In genomic region chr17:40340880-40341807, GRCh38 we compare ENCODE assay signal across 8 cellular contexts. TPM values are rescaled to one million over a fixed set of nuclear protein-coding genes. Genes with fewer than 3 reads are reported as not detected.
DNase-seq lines count a peak whose midpoint lies in the region; ATAC-seq and TF ChIP-seq lines count a peak whose summit lies in the region.

No MANE protein-coding gene starts in this region.

- peak; percentile 89 to 92 for ATAC-seq in activated CD4-positive, CD25-positive, alpha-beta regulatory T cell treated with anti-CD3 and anti-CD28 coated beads, Interleukin-2, amount 50 U/mL, for 24 hours

- H3K79me1 ChIP-seq in H9 (ENCODE audit: insufficient read depth, low read depth, low read length, poor library complexity, severe bottlenecking): no peaks in the 10 kb centered on the region

- H3K27ac Mint-ChIP-seq in H9: no peak overlapping the region

- H3K4me2 ChIP-seq in H9 (ENCODE audit: insufficient read depth, insufficient read length, low read length): peak overlapping the region; percentile 78

- peaks cover 90% of the 10 kb centered on the region for H3K27me3 Mint-ChIP-seq in H9 (ENCODE audit: low read depth)

- peaks cover 18% of the 10 kb centered on the region; the same call in 1 of the 2 replicates for H3K27me3 ChIP-seq in H9 (ENCODE audit: insufficient read depth, low read length)

- H2AK5ac ChIP-seq in H9 (ENCODE audit: insufficient read length, low read length): no peak overlapping the region

- WGBS in H9 (ENCODE audit: extremely low coverage, insufficient read length, low lambda C conversion rate): no CpG with 5 or more reads among the region's 55 CpGs

- no peak overlapping the region for H4K8ac ChIP-seq in H9 (replicated peaks; ENCODE audit: insufficient read length, low read depth, low read length)

- H3K4me1 Mint-ChIP-seq in H9: peaks cover 38 to 46% of the 10 kb centered on the region in 2 experiments

- H3K79me2 ChIP-seq in H9 (ENCODE audit: insufficient read depth, low read length): no peaks in the 10 kb centered on the region

- no peak overlapping the region for H2BK120ac ChIP-seq in H9 (ENCODE audit: low read depth, low read length, poor library complexity, severe bottlenecking)

- H3K4ac ChIP-seq in H9 (ENCODE audit: low read depth, low read length): no peak overlapping the region

- no peaks in the 10 kb centered on the region for H3K9me3 Mint-ChIP-seq in H9

- H3K18ac ChIP-seq in H9 (ENCODE audit: insufficient read length, low read depth, low read length): no peak overlapping the region

- no peak overlapping the region for H4K5ac ChIP-seq in H9 (ENCODE audit: insufficient read length, low read depth, low read length)

- no peak overlapping the region for H3T11ph ChIP-seq in H9 (ENCODE audit: low read length)

- H3K9me3 ChIP-seq in H9 (ENCODE audit: control insufficient read depth, low read depth, low read length): no peaks in the 10 kb centered on the region

- no peak overlapping the region; the same call in 1 of the 2 replicates for H3K14ac ChIP-seq in H9 (ENCODE audit: insufficient read depth, low read length)

- H3K23ac ChIP-seq in H9 (ENCODE audit: insufficient read length, low read depth, low read length): no peak overlapping the region

- peaks cover 25% of the 10 kb centered on the region for H3K23me2 ChIP-seq in H9 (ENCODE audit: insufficient read length, low read depth, low read length, poor library complexity, severe bottlenecking)

- H2AFZ ChIP-seq in H9 (ENCODE audit: low read length): no peak overlapping the region

- DNase-seq in ELR (ENCODE audit: low read depth) (peak; percentile 90), H9 (peak; percentile 93), NCI-H146 (lab: John Stamatoyannopoulos, UW) (peak; percentile 78), cerebellar cortex (ENCODE audit: low spot score) (peak; percentile 65), kidney tubule cell (ENCODE audit: low spot score) (peak; percentile 88), NCI-H1048 (lab: John Stamatoyannopoulos, UW) (no peak)
- peak; percentile 64 to 66 for DNase-seq in stimulated activated CD4-positive, alpha-beta T cell treated with anti-CD3 and anti-CD28 coated beads, Interleukin-1b, Interleukin-23, amount 100 ng/mL, for 4 hours (ENCODE audit: low read depth in 2 of 2)

- no peak overlapping the region for H4K91ac ChIP-seq in H9 (ENCODE audit: insufficient read length, low read depth, low read length)

- no peak overlapping the region for H3K56ac ChIP-seq in H9 (ENCODE audit: insufficient read length, low read depth, low read length)

- peaks cover 19% of the 10 kb centered on the region for H3K4me1 ChIP-seq in H9 (ENCODE audit: insufficient read depth, low read length)

- no peak overlapping the region for H2BK12ac ChIP-seq in H9 (ENCODE audit: insufficient read length, low read depth, low read length)

- peak overlapping the region; percentile 69 to 85 for H3K4me3 Mint-ChIP-seq in H9

- H2BK5ac ChIP-seq in H9 (ENCODE audit: insufficient read length, low read length): no peak overlapping the region

- no peak overlapping the region for H2BK20ac ChIP-seq in H9 (ENCODE audit: low read depth, low read length, poor library complexity, severe bottlenecking)

- no peaks in the 10 kb centered on the region for H4K20me1 ChIP-seq in H9 (ENCODE audit: control insufficient read depth, insufficient read depth, insufficient read length)

- no peak overlapping the region for H2BK15ac ChIP-seq in H9 (ENCODE audit: low read depth, low read length)

- no peak overlapping the region for H3K9ac ChIP-seq in H9 (ENCODE audit: extremely low read depth, insufficient read length, low read length)

- TF ChIP-seq CTCF in H9 (conservative IDR thresholded peaks at IDR 0.05): no peak; the same call in 2 of the 3 replicates

- no peak overlapping the region for H3K27ac ChIP-seq in H9 (ENCODE audit: insufficient read length, low read depth, low read length)

- peaks cover 0 to 6% (median 6%) of the 10 kb centered on the region in 3 experiments; a peak in 3 of 7 replicates for H3K36me3 Mint-ChIP-seq in H9 (ENCODE audit: insufficient read depth in 1 of 3, low read depth in 3 of 3)

RNA-seq across cellular contexts. Expression of gene GJD3, which starts 23.4 kb away (rescaled TPM):
- not detected in 2 replicates for total RNA-seq in H9 (2021)

RNA-seq across cellular contexts. Expression of gene RARA, which starts 32.2 kb away (rescaled TPM):
- total RNA-seq in H9 (2021): 16.7 and 17.6 TPM in 2 replicates

RNA-seq across cellular contexts. Expression of gene CDC6, which starts 53.5 kb away (rescaled TPM):
- 131 and 141 TPM in 2 replicates for total RNA-seq in H9 (2021)
